In genomic region chr13:101911752-101912151, GRCh38 we compare ENCODE assay signal across 7 cellular contexts.
"Had no signal": no experiment of that assay in that cellular context is flagged by ENCODE, and none has a peak within 500 bp of the region (broad histone marks: within the 10 kb centered on the region; RNA-seq: fewer than 3 reads in every experiment).

No MANE protein-coding gene starts in this region.

- H3K27ac ChIP-seq: KMS-11 had no signal

- DNase-seq: H9, HCEC 1CT, KBM-7 had no signal

- H3K9ac ChIP-seq: KMS-11 had no signal

- FAIRE-seq: H1, HTR-8/SVneo had no signal

- H3K4me2 ChIP-seq: GM23338, KMS-11 had no signal

- H3K4me3 ChIP-seq: GM23338 had no signal

- H2AFZ ChIP-seq: GM23338 had no signal
